Comparison of ENCODE assay signal across 1 cellular context in genomic region chr15:40333922-40334492, GRCh38.
TF ChIP-seq lines count a peak whose summit lies in the region.

No MANE protein-coding gene starts in this region.

TF ChIP-seq in K562, 482 proteins besides CTCF, POLR2A, EP300 and RAD21 (continued from another document and continues in another):
- TF ChIP-seq, protein P1, sequence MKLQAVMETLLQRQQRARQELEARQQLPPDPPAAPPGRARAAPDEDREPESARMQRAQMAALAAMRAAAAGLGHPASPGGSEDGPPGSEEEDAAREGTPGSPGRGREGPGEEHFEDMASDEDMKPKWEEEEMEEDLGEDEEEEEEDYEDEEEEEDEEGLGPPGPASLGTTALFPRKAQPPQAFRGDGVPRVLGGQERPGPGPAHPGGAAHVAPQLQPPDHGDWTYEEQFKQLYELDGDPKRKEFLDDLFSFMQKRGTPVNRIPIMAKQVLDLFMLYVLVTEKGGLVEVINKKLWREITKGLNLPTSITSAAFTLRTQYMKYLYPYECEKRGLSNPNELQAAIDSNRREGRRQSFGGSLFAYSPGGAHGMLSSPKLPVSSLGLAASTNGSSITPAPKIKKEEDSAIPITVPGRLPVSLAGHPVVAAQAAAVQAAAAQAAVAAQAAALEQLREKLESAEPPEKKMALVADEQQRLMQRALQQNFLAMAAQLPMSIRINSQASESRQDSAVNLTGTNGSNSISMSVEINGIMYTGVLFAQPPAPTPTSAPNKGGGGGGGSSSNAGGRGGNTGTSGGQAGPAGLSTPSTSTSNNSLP (IDR thresholded peaks at IDR 0.05; ENCODE audit: borderline replicate concordance, low read depth, low read length) = no peak
- TF ChIP-seq, protein P2, sequence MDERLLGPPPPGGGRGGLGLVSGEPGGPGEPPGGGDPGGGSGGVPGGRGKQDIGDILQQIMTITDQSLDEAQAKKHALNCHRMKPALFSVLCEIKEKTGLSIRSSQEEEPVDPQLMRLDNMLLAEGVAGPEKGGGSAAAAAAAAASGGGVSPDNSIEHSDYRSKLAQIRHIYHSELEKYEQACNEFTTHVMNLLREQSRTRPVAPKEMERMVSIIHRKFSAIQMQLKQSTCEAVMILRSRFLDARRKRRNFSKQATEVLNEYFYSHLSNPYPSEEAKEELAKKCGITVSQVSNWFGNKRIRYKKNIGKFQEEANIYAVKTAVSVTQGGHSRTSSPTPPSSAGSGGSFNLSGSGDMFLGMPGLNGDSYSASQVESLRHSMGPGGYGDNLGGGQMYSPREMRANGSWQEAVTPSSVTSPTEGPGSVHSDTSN (CRISPR knock-in tag; IDR thresholded peaks at IDR 0.05; ENCODE audit: low read depth) = no peak
- TF ChIP-seq, protein P2 (tag; conservative IDR thresholded peaks at IDR 0.05; ENCODE audit: low read depth) = no peak
- TF ChIP-seq TCF7L2 (IDR thresholded peaks at IDR 0.05; ENCODE audit: low read depth, low read length) (no peak), ZNF274 (IDR thresholded peaks at IDR 0.05; ENCODE audit: borderline replicate concordance, low read depth, low read length) (no peak), TAF7 (tag; IDR thresholded peaks at IDR 0.05) (no peak), TBL1XR1 (IDR thresholded peaks at IDR 0.05; ENCODE audit: low read length in 2 of 2) (no peak), CREBBP (IDR thresholded peaks at IDR 0.05; ENCODE audit: low read depth, low read length) (no peak), ESRRA (IDR thresholded peaks at IDR 0.05; ENCODE audit: borderline replicate concordance, low read depth) (no peak), ZNF24 (IDR thresholded peaks at IDR 0.05) (no peak), KDM1A (IDR thresholded peaks at IDR 0.05) (no peak), CREM (IDR thresholded peaks at IDR 0.05; ENCODE audit: low read depth) (no peak), WHSC1 (IDR thresholded peaks at IDR 0.05; ENCODE audit: low read length) (no peak), EWSR1 (IDR thresholded peaks at IDR 0.05; ENCODE audit: borderline replicate concordance, low read depth, partially characterized antibody) (no peak), NKRF (IDR thresholded peaks at IDR 0.05; ENCODE audit: borderline replicate concordance) (no peak), ZNF561 (CRISPR knock-in tag; conservative IDR thresholded peaks at IDR 0.05) (no peak), ZNF766 (CRISPR knock-in tag; conservative IDR thresholded peaks at IDR 0.05) (peak; percentile 67; the same call in 1 of the 2 replicates), MEF2D (tag; conservative IDR thresholded peaks at IDR 0.05; ENCODE audit: low read depth) (no peak), THAP7 (CRISPR knock-in tag; IDR thresholded peaks at IDR 0.05) (no peak), ZFPM2 (CRISPR knock-in tag; IDR thresholded peaks at IDR 0.05) (no peak), ZNF41 (CRISPR knock-in tag; conservative IDR thresholded peaks at IDR 0.05) (no peak), RERE (CRISPR knock-in tag; IDR thresholded peaks at IDR 0.05; ENCODE audit: borderline replicate concordance) (no peak), ZNF696 (CRISPR knock-in tag; conservative IDR thresholded peaks at IDR 0.05) (no peak), TEAD1 (CRISPR knock-in tag; IDR thresholded peaks at IDR 0.05) (0 out of 4 replicates have a peak, but pooled peaks of 1 of the 2 experiments have one; percentile 22), NR3C1 (CRISPR knock-in tag; IDR thresholded peaks at IDR 0.05) (no peak), FUS (optimal IDR thresholded peaks at IDR 0.05; ENCODE audit: low read depth, low read length) (no peak), TRIM24 (IDR thresholded peaks at IDR 0.05) (no peak), CBFA2T3 (IDR thresholded peaks at IDR 0.05) (no peak)
- TF ChIP-seq, protein P3, sequence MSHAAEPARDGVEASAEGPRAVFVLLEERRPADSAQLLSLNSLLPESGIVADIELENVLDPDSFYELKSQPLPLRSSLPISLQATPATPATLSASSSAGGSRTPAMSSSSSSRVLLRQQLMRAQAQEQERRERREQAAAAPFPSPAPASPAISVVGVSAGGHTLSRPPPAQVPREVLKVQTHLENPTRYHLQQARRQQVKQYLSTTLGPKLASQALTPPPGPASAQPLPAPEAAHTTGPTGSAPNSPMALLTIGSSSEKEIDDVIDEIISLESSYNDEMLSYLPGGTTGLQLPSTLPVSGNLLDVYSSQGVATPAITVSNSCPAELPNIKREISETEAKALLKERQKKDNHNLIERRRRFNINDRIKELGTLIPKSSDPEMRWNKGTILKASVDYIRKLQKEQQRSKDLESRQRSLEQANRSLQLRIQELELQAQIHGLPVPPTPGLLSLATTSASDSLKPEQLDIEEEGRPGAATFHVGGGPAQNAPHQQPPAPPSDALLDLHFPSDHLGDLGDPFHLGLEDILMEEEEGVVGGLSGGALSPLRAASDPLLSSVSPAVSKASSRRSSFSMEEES (CRISPR knock-in tag; IDR thresholded peaks at IDR 0.05) = peak; percentile 42
- TF ChIP-seq, protein P4, sequence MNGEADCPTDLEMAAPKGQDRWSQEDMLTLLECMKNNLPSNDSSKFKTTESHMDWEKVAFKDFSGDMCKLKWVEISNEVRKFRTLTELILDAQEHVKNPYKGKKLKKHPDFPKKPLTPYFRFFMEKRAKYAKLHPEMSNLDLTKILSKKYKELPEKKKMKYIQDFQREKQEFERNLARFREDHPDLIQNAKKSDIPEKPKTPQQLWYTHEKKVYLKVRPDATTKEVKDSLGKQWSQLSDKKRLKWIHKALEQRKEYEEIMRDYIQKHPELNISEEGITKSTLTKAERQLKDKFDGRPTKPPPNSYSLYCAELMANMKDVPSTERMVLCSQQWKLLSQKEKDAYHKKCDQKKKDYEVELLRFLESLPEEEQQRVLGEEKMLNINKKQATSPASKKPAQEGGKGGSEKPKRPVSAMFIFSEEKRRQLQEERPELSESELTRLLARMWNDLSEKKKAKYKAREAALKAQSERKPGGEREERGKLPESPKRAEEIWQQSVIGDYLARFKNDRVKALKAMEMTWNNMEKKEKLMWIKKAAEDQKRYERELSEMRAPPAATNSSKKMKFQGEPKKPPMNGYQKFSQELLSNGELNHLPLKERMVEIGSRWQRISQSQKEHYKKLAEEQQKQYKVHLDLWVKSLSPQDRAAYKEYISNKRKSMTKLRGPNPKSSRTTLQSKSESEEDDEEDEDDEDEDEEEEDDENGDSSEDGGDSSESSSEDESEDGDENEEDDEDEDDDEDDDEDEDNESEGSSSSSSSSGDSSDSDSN (IDR thresholded peaks at IDR 0.05; ENCODE audit: borderline replicate concordance in 1 of 2, low read depth in 2 of 2, low read length in 2 of 2) = no peak
- TF ChIP-seq, protein P5, sequence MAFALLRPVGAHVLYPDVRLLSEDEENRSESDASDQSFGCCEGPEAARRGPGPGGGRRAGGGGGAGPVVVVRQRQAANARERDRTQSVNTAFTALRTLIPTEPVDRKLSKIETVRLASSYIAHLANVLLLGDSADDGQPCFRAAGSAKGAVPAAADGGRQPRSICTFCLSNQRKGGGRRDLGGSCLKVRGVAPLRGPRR (CRISPR knock-in tag; IDR thresholded peaks at IDR 0.05) = no peak
- TF ChIP-seq, protein P6, sequence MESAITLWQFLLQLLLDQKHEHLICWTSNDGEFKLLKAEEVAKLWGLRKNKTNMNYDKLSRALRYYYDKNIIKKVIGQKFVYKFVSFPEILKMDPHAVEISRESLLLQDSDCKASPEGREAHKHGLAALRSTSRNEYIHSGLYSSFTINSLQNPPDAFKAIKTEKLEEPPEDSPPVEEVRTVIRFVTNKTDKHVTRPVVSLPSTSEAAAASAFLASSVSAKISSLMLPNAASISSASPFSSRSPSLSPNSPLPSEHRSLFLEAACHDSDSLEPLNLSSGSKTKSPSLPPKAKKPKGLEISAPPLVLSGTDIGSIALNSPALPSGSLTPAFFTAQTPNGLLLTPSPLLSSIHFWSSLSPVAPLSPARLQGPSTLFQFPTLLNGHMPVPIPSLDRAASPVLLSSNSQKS (CRISPR knock-in tag; IDR thresholded peaks at IDR 0.05) = no peak
- TF ChIP-seq, protein P7, sequence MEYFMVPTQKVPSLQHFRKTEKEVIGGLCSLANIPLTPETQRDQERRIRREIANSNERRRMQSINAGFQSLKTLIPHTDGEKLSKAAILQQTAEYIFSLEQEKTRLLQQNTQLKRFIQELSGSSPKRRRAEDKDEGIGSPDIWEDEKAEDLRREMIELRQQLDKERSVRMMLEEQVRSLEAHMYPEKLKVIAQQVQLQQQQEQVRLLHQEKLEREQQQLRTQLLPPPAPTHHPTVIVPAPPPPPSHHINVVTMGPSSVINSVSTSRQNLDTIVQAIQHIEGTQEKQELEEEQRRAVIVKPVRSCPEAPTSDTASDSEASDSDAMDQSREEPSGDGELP (CRISPR knock-in tag; IDR thresholded peaks at IDR 0.05; ENCODE audit: borderline replicate concordance) = no peak; the same call in 1 of the 2 replicates
- TF ChIP-seq, protein P8, sequence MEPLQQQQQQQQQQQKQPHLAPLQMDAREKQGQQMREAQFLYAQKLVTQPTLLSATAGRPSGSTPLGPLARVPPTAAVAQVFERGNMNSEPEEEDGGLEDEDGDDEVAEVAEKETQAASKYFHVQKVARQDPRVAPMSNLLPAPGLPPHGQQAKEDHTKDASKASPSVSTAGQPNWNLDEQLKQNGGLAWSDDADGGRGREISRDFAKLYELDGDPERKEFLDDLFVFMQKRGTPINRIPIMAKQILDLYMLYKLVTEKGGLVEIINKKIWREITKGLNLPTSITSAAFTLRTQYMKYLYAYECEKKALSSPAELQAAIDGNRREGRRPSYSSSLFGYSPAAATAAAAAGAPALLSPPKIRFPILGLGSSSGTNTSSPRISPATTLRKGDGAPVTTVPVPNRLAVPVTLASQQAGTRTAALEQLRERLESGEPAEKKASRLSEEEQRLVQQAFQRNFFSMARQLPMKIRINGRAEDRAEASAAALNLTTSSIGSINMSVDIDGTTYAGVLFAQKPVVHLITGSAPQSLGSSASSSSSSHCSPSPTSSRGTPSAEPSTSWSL (CRISPR knock-in tag; IDR thresholded peaks at IDR 0.05; ENCODE audit: borderline replicate concordance) = no peak
- TF ChIP-seq, protein P9, sequence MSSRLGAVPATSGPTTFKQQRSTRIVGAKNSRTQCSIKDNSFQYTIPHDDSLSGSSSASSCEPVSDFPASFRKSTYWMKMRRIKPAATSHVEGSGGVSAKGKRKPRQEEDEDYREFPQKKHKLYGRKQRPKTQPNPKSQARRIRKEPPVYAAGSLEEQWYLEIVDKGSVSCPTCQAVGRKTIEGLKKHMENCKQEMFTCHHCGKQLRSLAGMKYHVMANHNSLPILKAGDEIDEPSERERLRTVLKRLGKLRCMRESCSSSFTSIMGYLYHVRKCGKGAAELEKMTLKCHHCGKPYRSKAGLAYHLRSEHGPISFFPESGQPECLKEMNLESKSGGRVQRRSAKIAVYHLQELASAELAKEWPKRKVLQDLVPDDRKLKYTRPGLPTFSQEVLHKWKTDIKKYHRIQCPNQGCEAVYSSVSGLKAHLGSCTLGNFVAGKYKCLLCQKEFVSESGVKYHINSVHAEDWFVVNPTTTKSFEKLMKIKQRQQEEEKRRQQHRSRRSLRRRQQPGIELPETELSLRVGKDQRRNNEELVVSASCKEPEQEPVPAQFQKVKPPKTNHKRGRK (tag; IDR thresholded peaks at IDR 0.05) = no peak
